ENCODE assay signal across 19 cellular contexts in genomic region chr18:54387631-54388030, GRCh38. TPM values are rescaled to one million over a fixed set of nuclear protein-coding genes. Genes with fewer than 3 reads are reported as not detected.
DNase-seq lines count a peak whose midpoint lies in the region; ATAC-seq, FAIRE-seq and TF ChIP-seq lines count a peak whose summit lies in the region.
"Had no signal": no experiment of that assay in that cellular context is flagged by ENCODE, and none has a peak within 500 bp of the region (broad histone marks: within the 10 kb centered on the region; RNA-seq: fewer than 3 reads in every experiment).

No MANE protein-coding gene starts in this region.

- peaks cover 15% of the 10 kb centered on the region for H3K9me3 Mint-ChIP-seq in endodermal cell
- H3K9me3 Mint-ChIP-seq: activated naive CD4-positive, alpha-beta T cell treated with anti-CD3 and anti-CD28 coated beads, Interleukin-2, amount 50 U/mL, for 24 hours; CD4-positive, CD25-positive, alpha-beta regulatory T cell had no signal

- H3K27me3 Mint-ChIP-seq in endodermal cell (ENCODE audit: insufficient read depth), result no peaks in the 10 kb centered on the region
- H3K27me3 Mint-ChIP-seq: brain had no signal

- H3K9me2 ChIP-seq in SK-N-SH, result no peaks in the 10 kb centered on the region

- H3K4me1 ChIP-seq in SK-N-SH (ENCODE audit: control insufficient read depth in 1 of 2, insufficient read depth in 2 of 2, low read depth in 1 of 2, low read length in 1 of 2), result no peaks in the 10 kb centered on the region
- H3K4me1 ChIP-seq in endodermal cell (ENCODE audit: control insufficient read depth, insufficient read depth, low read length), result peaks cover 12% of the 10 kb centered on the region
- H3K4me1 ChIP-seq: thyroid gland had no signal

- H3K36me3 ChIP-seq in SK-N-SH (replicated peaks in 1 of 2; ENCODE audit: control insufficient read depth in 1 of 2, insufficient read depth in 2 of 2, low read length in 1 of 2) (no peaks in the 10 kb centered on the region), endodermal cell (ENCODE audit: control insufficient read depth, insufficient read depth, low read length) (no peaks in the 10 kb centered on the region)
- H3K36me3 ChIP-seq: thyroid gland had no signal

- no peak overlapping the region for H3K4me3 Mint-ChIP-seq in endodermal cell
- H3K4me3 Mint-ChIP-seq: activated naive CD4-positive, alpha-beta T cell treated with anti-CD3 and anti-CD28 coated beads, Interleukin-2, amount 50 U/mL, for 24 hours; brain; CD4-positive, CD25-positive, alpha-beta regulatory T cell had no signal

- no peaks in the 10 kb centered on the region for H3F3A ChIP-seq in SK-N-SH (replicated peaks; ENCODE audit: insufficient read depth)

- POLR2A ChIA-PET in SK-N-SH (lab: Yijun Ruan, JAX), result no interaction called here

- H3K4me1 Mint-ChIP-seq in endodermal cell, result peaks cover 30% of the 10 kb centered on the region

- ATAC-seq in SK-N-SH treated with all-trans-retinoic acid at 6 μM for 48 hours (no peak), HG02938 (IDR thresholded peaks at IDR 0.05; ENCODE audit: unreplicated experiment) (no peak)
- ATAC-seq: left colon had no signal

- TF ChIP-seq RAD21 in SK-N-SH (IDR thresholded peaks at IDR 0.05; ENCODE audit: low read length), result no peak

- 98% methylated on average over 3 of the region's 3 CpGs for WGBS in SK-N-SH (ENCODE audit: low lambda C conversion rate)
- 92 to 100% methylated on average over 2 to 3 of the region's 3 CpGs for WGBS in endodermal cell (ENCODE audit: insufficient coverage in 1 of 2, insufficient read length in 1 of 2), 2 experiments

- H3K27me3 ChIP-seq in SK-N-SH (ENCODE audit: insufficient read depth) (no peaks in the 10 kb centered on the region), endodermal cell (ENCODE audit: control insufficient read depth, insufficient read depth, low read length, poor library complexity, severe bottlenecking) (no peaks in the 10 kb centered on the region)
- H3K27me3 ChIP-seq: thyroid gland had no signal

- H2AFZ ChIP-seq in SK-N-SH (ENCODE audit: low read depth), result peak overlapping the region; percentile 66

- FAIRE-seq in urothelium cell line (lab: Jason Lieb, UNC), result no peak
- FAIRE-seq: A204.1, HTR-8/SVneo had no signal

- H3K4me2 ChIP-seq in SK-N-SH, result no peak overlapping the region

- H3K4me3 ChIP-seq in SK-N-SH (ENCODE audit: low read depth in 2 of 2, low read length in 1 of 2) (no peak overlapping the region), endodermal cell (ENCODE audit: low read length) (peak overlapping the region; percentile 26)
- H3K4me3 ChIP-seq: smooth muscle cell, thyroid gland had no signal

- H4K20me1 ChIP-seq in SK-N-SH (ENCODE audit: insufficient read depth), result no peaks in the 10 kb centered on the region

- H3K9me3 ChIP-seq in SK-N-SH, result no peaks in the 10 kb centered on the region
- peaks cover 18% of the 10 kb centered on the region for H3K9me3 ChIP-seq in endodermal cell (ENCODE audit: control insufficient read depth, low read length)
- H3K9me3 ChIP-seq: thyroid gland had no signal

- no peak for TF ChIP-seq CTCF in SK-N-SH (IDR thresholded peaks at IDR 0.05)
- no peak for TF ChIP-seq CTCF in endodermal cell (conservative IDR thresholded peaks at IDR 0.05)

- CTCF ChIA-PET in SK-N-SH (lab: Yijun Ruan, JAX), result no interaction called here

- H3K9ac ChIP-seq in SK-N-SH (no peak overlapping the region), endodermal cell (ENCODE audit: extremely low read depth, low read length, poor library complexity, severe bottlenecking) (no peak overlapping the region)

- no peak for TF ChIP-seq EP300 in SK-N-SH (IDR thresholded peaks at IDR 0.05; ENCODE audit: borderline replicate concordance in 1 of 2, low read depth in 1 of 2, low read length in 1 of 2)

- H3K36me3 Mint-ChIP-seq in endodermal cell (ENCODE audit: low read depth), result peaks cover 3% of the 10 kb centered on the region
- H3K36me3 Mint-ChIP-seq: activated naive CD4-positive, alpha-beta T cell treated with anti-CD3 and anti-CD28 coated beads, Interleukin-2, amount 50 U/mL, for 24 hours; brain; CD4-positive, CD25-positive, alpha-beta regulatory T cell had no signal

- H3K27ac ChIP-seq in SK-N-SH (ENCODE audit: low read depth in 2 of 2, low read length in 1 of 2) (peak overlapping the region in 1 of 2 experiments; percentile 53; a peak in 1 of 4 replicates), endodermal cell (ENCODE audit: low read depth, low read length) (no peak overlapping the region)
- H3K27ac ChIP-seq: thyroid gland had no signal

- DNase-seq in SK-N-SH, result no peak
- peak; percentile 56 for DNase-seq in NCI-H2171 treated with DMSO at 0.1 percent for 48 hours (lab: John Stamatoyannopoulos, UW)
- DNase-seq in endodermal cell, result no peak
- peak; percentile 11 for DNase-seq in urothelium cell line (ENCODE audit: low spot score)
- DNase-seq in DMS79 treated with DMSO at 0.1 percent for 48 hours (lab: John Stamatoyannopoulos, UW), result no peak
- no peak for DNase-seq in activated effector memory CD4-positive, alpha-beta T cell treated with Interleukin-2 at 50 U/mL for 16 hours
- DNase-seq: activated CD4-positive, alpha-beta T cell treated with anti-CD3 and anti-CD28 coated beads for 1 hour; CD4-positive, CD25-positive, alpha-beta regulatory T cell; left colon; NCI-H2107; thyroid gland had no signal

- no peak overlapping the region for H3K27ac Mint-ChIP-seq in endodermal cell
- H3K27ac Mint-ChIP-seq: activated naive CD4-positive, alpha-beta T cell treated with anti-CD3 and anti-CD28 coated beads, Interleukin-2, amount 50 U/mL, for 24 hours; brain; CD4-positive, CD25-positive, alpha-beta regulatory T cell had no signal

- no peaks in the 10 kb centered on the region for H3K79me2 ChIP-seq in SK-N-SH (ENCODE audit: insufficient read depth)

TF ChIP-seq in SK-N-SH, 30 proteins besides CTCF, POLR2A, EP300 and RAD21 (continues in another document):
- TF ChIP-seq MXI1 (IDR thresholded peaks at IDR 0.05; ENCODE audit: low read depth, low read length) (no peak), ELF1 (IDR thresholded peaks at IDR 0.05) (no peak), YY1 (IDR thresholded peaks at IDR 0.05; ENCODE audit: low read depth) (no peak), SMC3 (IDR thresholded peaks at IDR 0.05; ENCODE audit: low read depth, low read length) (no peak), RFX5 (IDR thresholded peaks at IDR 0.05; ENCODE audit: low read length) (no peak), RCOR1 (IDR thresholded peaks at IDR 0.05; ENCODE audit: low read length) (no peak), GABPA (IDR thresholded peaks at IDR 0.05; ENCODE audit: low read depth) (no peak), FOSL2 (IDR thresholded peaks at IDR 0.05; ENCODE audit: borderline replicate concordance, low read depth) (no peak), MAX (IDR thresholded peaks at IDR 0.05; ENCODE audit: low read depth) (no peak), TEAD4 (IDR thresholded peaks at IDR 0.05; ENCODE audit: borderline replicate concordance, insufficient read depth) (no peak), POLR2AphosphoS5 (IDR thresholded peaks at IDR 0.05; ENCODE audit: low read depth, low read length) (no peak), TCF12 (IDR thresholded peaks at IDR 0.05) (no peak)

TF ChIP-seq in SK-N-SH treated with all-trans-retinoic acid at 6 μM for 48 hours, 23 proteins besides CTCF, POLR2A, EP300 and RAD21:
- TF ChIP-seq PATZ1 (CRISPR knock-in tag; IDR thresholded peaks at IDR 0.05; ENCODE audit: borderline replicate concordance) (no peak), SNAI2 (CRISPR knock-in tag; IDR thresholded peaks at IDR 0.05) (no peak), TCF4 (CRISPR knock-in tag; IDR thresholded peaks at IDR 0.05; ENCODE audit: borderline replicate concordance) (no peak), CSRNP3 (CRISPR knock-in tag; IDR thresholded peaks at IDR 0.05) (no peak)

RNA-seq across cellular contexts. Expression of gene C18orf54, which starts 29.9 kb away (rescaled TPM):
- 0.68 and 0.76 TPM in 2 replicates for polyA plus RNA-seq in SK-N-SH (2012; rRNA removed)
- 1.4 TPM in 2 replicates for polyA plus RNA-seq in SK-N-SH (2012; cell fraction: cytosol; rRNA removed)
- polyA plus RNA-seq in SK-N-SH (2012; cell fraction: nucleus; rRNA removed), result 0.41 and 1.0 TPM in 2 replicates
- total RNA-seq in endodermal cell, result 10 to 100 TPM; 17.8 to 29.5 TPM
- 21.0 TPM for polyA plus RNA-seq in endodermal cell (2013, experiment 1 of 2)
- polyA plus RNA-seq in endodermal cell (2013, experiment 2 of 2), result 22.6 TPM

RNA-seq across cellular contexts. Expression of gene STARD6, which starts 30.0 kb away (rescaled TPM):
- polyA plus RNA-seq in SK-N-SH (2012; rRNA removed), result not detected in 2 replicates
- 0.01 and 0.12 TPM in 2 replicates for polyA plus RNA-seq in SK-N-SH (2012; cell fraction: cytosol; rRNA removed)
- polyA plus RNA-seq in SK-N-SH (2012; cell fraction: nucleus; rRNA removed), result not detected in 2 replicates
- not detected for total RNA-seq in endodermal cell
- 0.39 TPM for polyA plus RNA-seq in endodermal cell (2013, experiment 1 of 2)
- polyA plus RNA-seq in endodermal cell (2013, experiment 2 of 2), result not detected
- total RNA-seq: CD4-positive, CD25-positive, alpha-beta regulatory T cell; left colon; smooth muscle cell; T-helper 2 cell treated with Interferon-gamma antibody and Interleukin-4, amounts not matched to agents 100 ng/mL and 5 ng/mL, for 36 hours; thyroid gland had no signal
- polyA plus RNA-seq: smooth muscle cell had no signal

Comparison
In these comparisons a context has a peak if more than half of its experiments do, and no peak if none do; other contexts are left out.
1. DNase-seq: peak in NCI-H2171 treated with DMSO at 0.1 percent for 48 hours (single experiment) and urothelium cell line (single experiment); none in SK-N-SH (single experiment), endodermal cell (single experiment), DMS79 treated with DMSO at 0.1 percent for 48 hours (single experiment) and activated effector memory CD4-positive, alpha-beta T cell treated with Interleukin-2 at 50 U/mL for 16 hours (single experiment).